ENCODE assay signal across 8 cellular contexts in the genomic region with DNA sequence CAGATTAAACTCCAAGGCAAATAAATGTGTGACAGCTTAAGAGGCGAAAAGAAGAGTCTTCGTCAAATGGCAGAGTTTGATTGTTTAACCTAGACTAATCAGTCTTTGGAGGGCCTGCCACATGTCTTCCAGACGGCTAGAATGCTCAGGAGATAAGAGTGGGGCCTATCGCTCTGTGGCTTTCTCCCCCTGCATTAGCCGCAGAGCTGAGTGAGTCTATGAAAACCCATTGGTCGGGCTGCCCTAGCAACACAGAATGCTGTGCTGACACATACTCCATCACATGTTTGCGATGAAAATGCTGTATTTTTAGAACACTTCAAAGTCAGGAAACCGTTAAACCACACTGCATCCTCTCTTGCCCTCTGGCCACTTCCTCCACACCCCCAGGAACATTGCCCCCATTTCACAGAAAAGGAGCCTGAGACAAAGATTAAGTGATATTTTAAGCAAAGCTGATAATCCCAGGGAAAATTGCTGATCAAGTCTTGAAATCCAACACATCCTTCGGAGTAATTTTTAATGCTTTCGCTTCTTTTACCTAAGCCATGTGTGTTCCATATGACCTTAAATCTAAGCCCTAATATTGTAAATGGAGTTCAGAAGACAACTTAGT.
DNase-seq lines count a peak whose midpoint lies in the region; TF ChIP-seq lines count a peak whose summit lies in the region.

No MANE protein-coding gene starts in this region.

- peaks cover 2% of the 10 kb centered on the region for H3K36me3 Mint-ChIP-seq in osteocyte (ENCODE audit: unreplicated experiment)

- H3K4me3 Mint-ChIP-seq in osteocyte (ENCODE audit: unreplicated experiment) = no peak overlapping the region

- peak overlapping the region; percentile 20; the same call in 1 of the 2 replicates for H3K4me3 ChIP-seq in GM08714 (ENCODE audit: low read length)

- H3K27ac Mint-ChIP-seq in osteocyte (ENCODE audit: unreplicated experiment) = no peak overlapping the region

- H3K9me3 Mint-ChIP-seq in osteocyte (ENCODE audit: unreplicated experiment) = no peaks in the 10 kb centered on the region

- no peaks in the 10 kb centered on the region for H3K27me3 Mint-ChIP-seq in osteocyte (ENCODE audit: unreplicated experiment)

- no peaks in the 10 kb centered on the region for H3K4me1 Mint-ChIP-seq in osteocyte (ENCODE audit: unreplicated experiment)

- DNase-seq in HCEC 1CT (peak; percentile 16), NAMALWA (ENCODE audit: low spot score) (peak; percentile 92), glomerular endothelial cell (ENCODE audit: extremely low read depth, low read depth, low spot score) (peak; percentile 51), NCI-H1436 treated with DMSO at 0.1 percent for 48 hours (lab: John Stamatoyannopoulos, UW) (no peak), osteocyte (ENCODE audit: extremely low spot score, unreplicated experiment) (no peak)
- DNase-seq in activated CD8-positive, alpha-beta memory T cell treated with anti-CD3 and anti-CD28 coated beads, Interleukin-2, amount 50 U/mL, for 48 hours = peak; percentile 83
- DNase-seq in stimulated activated CD4-positive, alpha-beta T cell treated with anti-CD3 and anti-CD28 coated beads, Interleukin-2, amount 100 ng/mL, for 48 hours = peak; percentile 67 to 70

- no peak for TF ChIP-seq CTCF in osteocyte (IDR thresholded peaks at IDR 0.05)

Comparison
In these comparisons a context has a peak if more than half of its experiments do, and no peak if none do; other contexts are left out.
1. DNase-seq: peak in HCEC 1CT (single experiment), NAMALWA (single experiment), activated CD8-positive, alpha-beta memory T cell treated with anti-CD3 and anti-CD28 coated beads, Interleukin-2, amount 50 U/mL, for 48 hours (single experiment), glomerular endothelial cell (single experiment) and stimulated activated CD4-positive, alpha-beta T cell treated with anti-CD3 and anti-CD28 coated beads, Interleukin-2, amount 100 ng/mL, for 48 hours (2 of 2); none in NCI-H1436 treated with DMSO at 0.1 percent for 48 hours (single experiment) and osteocyte (single experiment).